ENCODE assay signal across 26 cellular contexts in the genomic region with DNA sequence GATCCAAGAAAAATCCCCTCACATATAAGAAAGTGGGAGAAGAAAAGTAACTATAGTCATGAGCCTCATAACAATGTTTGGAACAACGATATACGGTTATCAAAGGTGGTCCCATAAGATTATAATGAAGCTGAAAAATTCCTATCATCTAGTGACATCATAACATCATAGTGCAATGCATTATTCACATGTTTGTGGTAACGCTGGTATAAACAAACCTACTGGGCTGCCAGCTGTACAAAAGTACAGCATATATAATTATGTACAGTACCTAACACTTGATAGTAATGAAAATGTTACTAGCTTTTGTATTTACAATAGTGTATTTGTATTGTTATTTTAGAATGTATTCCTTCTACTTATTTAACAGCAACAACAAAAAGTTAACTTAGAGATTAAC.
"Had no signal": no experiment of that assay in that cellular context is flagged by ENCODE, and none has a peak within 500 bp of the region (broad histone marks: within the 10 kb centered on the region; RNA-seq: fewer than 3 reads in every experiment).

No MANE protein-coding gene starts in this region.

- H3K27ac ChIP-seq: body of pancreas, cardiac muscle cell, coronary artery, ovary, right lobe of liver, tibial nerve had no signal

- H3K4me1 ChIP-seq: body of pancreas, right lobe of liver, tibial nerve had no signal

- H3K36me3 ChIP-seq: cardiac muscle cell, ovary, right lobe of liver, tibial nerve had no signal

- H3K9me3 ChIP-seq: body of pancreas, ovary, right lobe of liver, tibial nerve had no signal

- H3K4me3 Mint-ChIP-seq: activated CD4-positive, alpha-beta T cell treated with anti-CD3 and anti-CD28 coated beads for 36 hours; activated naive CD4-positive, alpha-beta T cell treated with anti-CD3 and anti-CD28 coated beads for 36 hours; activated naive CD8-positive, alpha-beta T cell treated with anti-CD3 and anti-CD28 coated beads for 36 hours; activated T-helper 1 cell treated with anti-CD3 and anti-CD28 coated beads, Interleukin-12 subunit alpha, Interleukin-12 subunit beta, Interleukin-2, Interleukin-4 antibody, amounts not matched to agents 30 ng/mL and 10 ng/mL and 1 ng/mL, durations not matched to agents 14 hours and 24 hours and 36 hours; effector memory CD8-positive, alpha-beta T cell; mesothelial cell of epicardium; naive B cell; nephron progenitor cell had no signal

- H3K36me3 Mint-ChIP-seq: mesothelial cell of epicardium had no signal

- H3K27me3 ChIP-seq: body of pancreas, cardiac muscle cell, ovary, right lobe of liver, tibial nerve had no signal

- H3K4me3 ChIP-seq: body of pancreas, cardiac muscle cell, coronary artery, ovary, right lobe of liver, tibial nerve had no signal

- DNase-seq: activated CD4-positive, alpha-beta T cell treated with anti-CD3 and anti-CD28 coated beads for 36 hours; activated CD4-positive, CD25-positive, alpha-beta regulatory T cell; activated CD8-positive, alpha-beta memory T cell treated with anti-CD3 and anti-CD28 coated beads for 24 hours; activated effector memory CD4-positive, alpha-beta T cell treated with anti-CD3 and anti-CD28 coated beads, Interleukin-2, amount 50 U/mL, for 16 hours; activated naive CD4-positive, alpha-beta T cell treated with anti-CD3 and anti-CD28 coated beads for 36 hours; activated naive CD8-positive, alpha-beta T cell treated with anti-CD3 and anti-CD28 coated beads for 36 hours; amniotic stem cell; body of pancreas; cerebellar nuclear complex; effector memory CD8-positive, alpha-beta T cell; erythroblast; foreskin melanocyte; islet precursor cell; left ventricle myocardium superior; naive B cell; nephron progenitor cell; ovary; right lobe of liver; stimulated activated CD4-positive, alpha-beta T cell treated with anti-CD3 and anti-CD28 coated beads, Interleukin-2, amount 100 ng/mL, for 48 hours; stimulated activated naive CD4-positive, alpha-beta T cell treated with Interleukin-2 at 50 U/mL for 16 hours had no signal

- H3K9me3 Mint-ChIP-seq: activated naive CD4-positive, alpha-beta T cell treated with anti-CD3 and anti-CD28 coated beads for 36 hours; activated T-helper 1 cell treated with anti-CD3 and anti-CD28 coated beads, Interleukin-12 subunit alpha, Interleukin-12 subunit beta, Interleukin-2, Interleukin-4 antibody, amounts not matched to agents 30 ng/mL and 10 ng/mL and 1 ng/mL, durations not matched to agents 14 hours and 24 hours and 36 hours; effector memory CD8-positive, alpha-beta T cell; mesothelial cell of epicardium; naive B cell; nephron progenitor cell had no signal

- H3K27me3 Mint-ChIP-seq: activated CD4-positive, alpha-beta T cell treated with anti-CD3 and anti-CD28 coated beads for 36 hours; activated naive CD8-positive, alpha-beta T cell treated with anti-CD3 and anti-CD28 coated beads for 36 hours; effector memory CD8-positive, alpha-beta T cell; naive B cell; progenitor cell of endocrine pancreas had no signal

- H3K27ac Mint-ChIP-seq: activated CD4-positive, alpha-beta T cell treated with anti-CD3 and anti-CD28 coated beads for 36 hours; activated naive CD4-positive, alpha-beta T cell treated with anti-CD3 and anti-CD28 coated beads for 36 hours; activated naive CD8-positive, alpha-beta T cell treated with anti-CD3 and anti-CD28 coated beads for 36 hours; activated T-helper 1 cell treated with anti-CD3 and anti-CD28 coated beads, Interleukin-12 subunit alpha, Interleukin-12 subunit beta, Interleukin-2, Interleukin-4 antibody, amounts not matched to agents 30 ng/mL and 10 ng/mL and 1 ng/mL, durations not matched to agents 14 hours and 24 hours and 36 hours; mesothelial cell of epicardium; progenitor cell of endocrine pancreas had no signal

- ATAC-seq: activated CD4-positive, alpha-beta T cell treated with anti-CD3 and anti-CD28 coated beads for 36 hours; body of pancreas; effector memory CD8-positive, alpha-beta T cell; left ventricle myocardium superior; right lobe of liver had no signal
